Comparison of ENCODE assay signal across 7 cellular contexts in the genomic region with DNA sequence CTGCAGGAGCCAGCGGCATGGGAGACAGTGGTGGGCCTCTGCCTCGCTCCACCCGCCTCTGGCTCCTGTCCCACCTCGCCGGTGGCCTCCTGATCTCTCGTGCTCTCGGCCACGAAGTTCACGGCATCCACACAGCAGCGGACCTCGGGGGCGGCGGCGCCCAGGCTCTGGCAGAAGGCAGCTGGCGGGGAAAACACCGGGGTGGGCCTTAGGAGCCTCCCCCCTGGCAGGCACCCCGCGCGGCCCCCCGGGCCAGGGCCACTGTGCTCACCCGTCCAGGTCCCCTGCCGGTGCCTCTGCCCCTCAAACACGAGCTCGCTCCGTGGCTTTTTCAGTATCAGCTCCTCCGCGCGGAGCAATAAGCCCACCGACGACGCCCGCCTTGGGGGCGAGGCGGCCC. TPM values are rescaled to one million over a fixed set of nuclear protein-coding genes. Genes with fewer than 3 reads are reported as not detected.
DNase-seq lines count a peak whose midpoint lies in the region; ATAC-seq and TF ChIP-seq lines count a peak whose summit lies in the region.
"Had no signal": no experiment of that assay in that cellular context is flagged by ENCODE, and none has a peak within 500 bp of the region (broad histone marks: within the 10 kb centered on the region; RNA-seq: fewer than 3 reads in every experiment).

No MANE protein-coding gene starts in this region.

- H3K27ac ChIP-seq in H9 (ENCODE audit: insufficient read length, low read depth, low read length) (no peak overlapping the region), coronary artery (peak overlapping the region in 1 of 2 donors; percentile 40), prostate gland (peak overlapping the region; percentile 48 to 56)

- peak overlapping the region; percentile 69 for H3K4me3 ChIP-seq in coronary artery
- peak overlapping the region; percentile 42 to 45 for H3K4me3 ChIP-seq in prostate gland
- H3K4me3 ChIP-seq in lower leg skin (ENCODE audit: low read depth, poor library complexity, severe bottlenecking): no peak overlapping the region

- H4K20me1 ChIP-seq in H9 (ENCODE audit: control insufficient read depth, insufficient read depth, insufficient read length): no peaks in the 10 kb centered on the region

- H2AK5ac ChIP-seq in H9 (ENCODE audit: insufficient read length, low read length): no peak overlapping the region

- peaks cover 12% of the 10 kb centered on the region for H3K23me2 ChIP-seq in H9 (ENCODE audit: insufficient read length, low read depth, low read length, poor library complexity, severe bottlenecking)

- H3K27ac Mint-ChIP-seq in H9: no peak overlapping the region

- no peak overlapping the region for H3K56ac ChIP-seq in H9 (ENCODE audit: insufficient read length, low read depth, low read length)

- no peak overlapping the region for H2BK20ac ChIP-seq in H9 (ENCODE audit: low read depth, low read length, poor library complexity, severe bottlenecking)

- TF ChIP-seq CTCF in H9 (conservative IDR thresholded peaks at IDR 0.05) (no peak), coronary artery (IDR thresholded peaks at IDR 0.05) (no peak), prostate gland (IDR thresholded peaks at IDR 0.05) (no peak), lower leg skin (IDR thresholded peaks at IDR 0.05) (no peak)

- peaks cover 10 to 33% of the 10 kb centered on the region in 2 experiments for H3K4me1 Mint-ChIP-seq in H9

- H3K9ac ChIP-seq in H9 (ENCODE audit: extremely low read depth, insufficient read length, low read length): no peak overlapping the region

- no peak overlapping the region for H3K14ac ChIP-seq in H9 (ENCODE audit: insufficient read depth, low read length)

- no peak overlapping the region for H2BK15ac ChIP-seq in H9 (ENCODE audit: low read depth, low read length)

- H3K79me1 ChIP-seq in H9 (ENCODE audit: insufficient read depth, low read depth, low read length, poor library complexity, severe bottlenecking): no peaks in the 10 kb centered on the region

- peak overlapping the region; percentile 68 to 75 for H3K4me3 Mint-ChIP-seq in H9

- no peak overlapping the region for H3K4me2 ChIP-seq in H9 (ENCODE audit: insufficient read depth, insufficient read length, low read length)

- H3K36me3 ChIP-seq in prostate gland: peaks cover 4 to 9% of the 10 kb centered on the region in 2 donors

- H3K9me3 ChIP-seq in H9 (ENCODE audit: control insufficient read depth, low read depth, low read length): no peaks in the 10 kb centered on the region
- H3K9me3 ChIP-seq in prostate gland: no peaks in the 10 kb centered on the region

- peaks cover 8 to 29% (median 27%) of the 10 kb centered on the region in 3 experiments; a peak in 6 of 7 replicates for H3K36me3 Mint-ChIP-seq in H9 (ENCODE audit: insufficient read depth in 1 of 3, low read depth in 3 of 3)

- WGBS in H9 (ENCODE audit: extremely low coverage, insufficient read length, low lambda C conversion rate): no CpG with 5 or more reads among the region's 34 CpGs
- WGBS in prostate gland: 16% methylated on average over 24 of the region's 34 CpGs
- WGBS in lower leg skin, 2 donors: 9 to 13% methylated on average over 11 to 16 of the region's 34 CpGs

- no peak overlapping the region for H2BK5ac ChIP-seq in H9 (ENCODE audit: insufficient read length, low read length)

- no peak overlapping the region for H2AFZ ChIP-seq in H9 (ENCODE audit: low read length)

- intact Hi-C loops in prostate gland (cut with DNase I) (no loop called here), lower leg skin (cut with DNase I; ENCODE audit: low total_unique reads) (no loop called here)

- H3K27me3 ChIP-seq in H9 (ENCODE audit: insufficient read depth, low read length): no peaks in the 10 kb centered on the region
- H3K27me3 ChIP-seq in prostate gland (replicated peaks; ENCODE audit: insufficient read depth): no peaks in the 10 kb centered on the region

- H2BK120ac ChIP-seq in H9 (ENCODE audit: low read depth, low read length, poor library complexity, severe bottlenecking): no peak overlapping the region

- no peak overlapping the region for H3K23ac ChIP-seq in H9 (ENCODE audit: insufficient read length, low read depth, low read length)

- H3K18ac ChIP-seq in H9 (ENCODE audit: insufficient read length, low read depth, low read length): no peak overlapping the region

- no peak overlapping the region for H3K4ac ChIP-seq in H9 (ENCODE audit: low read depth, low read length)

- DNase-seq in H9 (no peak), coronary artery (ENCODE audit: low spot score) (no peak), prostate gland (ENCODE audit: low spot score) (no peak), lower leg skin (ENCODE audit: low spot score in 2 of 2) (no peak)
- no peak for DNase-seq in stimulated activated CD4-positive, alpha-beta T cell treated with anti-CD3 and anti-CD28 coated beads, Interleukin-2, amount 100 ng/mL, for 24 hours
- DNase-seq: NCI-H524 had no signal

- H4K5ac ChIP-seq in H9 (ENCODE audit: insufficient read length, low read depth, low read length): no peak overlapping the region

- H3K27me3 Mint-ChIP-seq in H9 (ENCODE audit: low read depth): no peaks in the 10 kb centered on the region

- no peak overlapping the region for H4K8ac ChIP-seq in H9 (replicated peaks; ENCODE audit: insufficient read length, low read depth, low read length)

- peaks cover 3% of the 10 kb centered on the region; the same call in 1 of the 2 replicates for H3K4me1 ChIP-seq in H9 (ENCODE audit: insufficient read depth, low read length)
- peaks cover 3% of the 10 kb centered on the region for H3K4me1 ChIP-seq in prostate gland (replicated peaks)

- no peak overlapping the region for H2BK12ac ChIP-seq in H9 (ENCODE audit: insufficient read length, low read depth, low read length)

- no peaks in the 10 kb centered on the region for H3K79me2 ChIP-seq in H9 (ENCODE audit: insufficient read depth, low read length)

- H4K91ac ChIP-seq in H9 (ENCODE audit: insufficient read length, low read depth, low read length): no peak overlapping the region

- ATAC-seq in HG03280 (IDR thresholded peaks at IDR 0.05; ENCODE audit: unreplicated experiment): no peak

- H3T11ph ChIP-seq in H9 (ENCODE audit: low read length): no peak overlapping the region

- H3K9me3 Mint-ChIP-seq in H9: no peaks in the 10 kb centered on the region

- TF ChIP-seq POLR2A in prostate gland (IDR thresholded peaks at IDR 0.05) (no peak), lower leg skin (IDR thresholded peaks at IDR 0.05) (no peak)

RNA-seq across cellular contexts. Expression of gene C17orf107, which starts 0.4 kb away (rescaled TPM):
- total RNA-seq in H9 (2021): 4.0 and 4.4 TPM in 2 replicates
- 10 to 100 TPM in 1 of 2 donors, 1 to 10 TPM in 1; 2.4 to 15.4 TPM for total RNA-seq in prostate gland
- total RNA-seq in lower leg skin: 10 to 100 TPM in 2 of 4 donors, 1 to 10 TPM in 2; 7.0 to 13.4 (median 10.1) TPM

RNA-seq across cellular contexts. Expression of gene CHRNE, which starts 4.0 kb away (rescaled TPM):
- total RNA-seq in H9 (2021) (0.31 and 0.61 TPM in 2 replicates), prostate gland (1 to 10 TPM in 1 of 2 donors, under 1 TPM in 1; 0.64 to 1.0 TPM), lower leg skin (1 to 10 TPM in 3 of 4 donors, under 1 TPM in 1; 0.53 to 5.2 (median 3.6) TPM)

RNA-seq across cellular contexts. Expression of gene GP1BA, which starts 33.1 kb away (rescaled TPM):
- total RNA-seq in H9 (2021): not detected in 2 replicates
- total RNA-seq in prostate gland: not detected
- not detected for total RNA-seq in lower leg skin

RNA-seq across cellular contexts. Expression of gene SLC25A11, which starts 40.9 kb away (rescaled TPM):
- total RNA-seq in H9 (2021): 74.9 and 80.6 TPM in 2 replicates
- 10 to 100 TPM; 40.5 to 68.0 TPM for total RNA-seq in prostate gland
- total RNA-seq in lower leg skin: 10 to 100 TPM; 35.5 to 87.7 (median 59.2) TPM

RNA-seq across cellular contexts. Expression of gene RNF167, which starts 41.1 kb away (rescaled TPM):
- total RNA-seq in H9 (2021): 134 and 135 TPM in 2 replicates
- 100 to 1,000 TPM in 1 of 2 donors, 10 to 100 TPM in 1; 78.7 to 138 TPM for total RNA-seq in prostate gland
- 10 to 100 TPM; 66.3 to 95.4 (median 80.2) TPM for total RNA-seq in lower leg skin
